Comparison of ENCODE assay signal across 22 cellular contexts in genomic region chr3:42347928-42348327, GRCh38.
DNase-seq lines count a peak whose midpoint lies in the region; ATAC-seq lines count a peak whose summit lies in the region.
"Had no signal": no experiment of that assay in that cellular context is flagged by ENCODE, and none has a peak within 500 bp of the region (broad histone marks: within the 10 kb centered on the region; RNA-seq: fewer than 3 reads in every experiment).

No MANE protein-coding gene starts in this region.

- H3K27me3 Mint-ChIP-seq in activated naive CD8-positive, alpha-beta T cell treated with anti-CD3 and anti-CD28 coated beads, Interleukin-2, amount 50 U/mL, for 24 hours, result no peaks in the 10 kb centered on the region

- no peaks in the 10 kb centered on the region for H3K36me3 Mint-ChIP-seq in activated naive CD8-positive, alpha-beta T cell treated with anti-CD3 and anti-CD28 coated beads, Interleukin-2, amount 50 U/mL, for 24 hours (ENCODE audit: low read depth)
- H3K36me3 Mint-ChIP-seq: CD8-positive, alpha-beta T cell had no signal

- in situ Hi-C loops in G401 (cut with HindIII; ENCODE audit: low sequenced_read_pairs), result no loop called here

- H3K9me3 Mint-ChIP-seq in activated naive CD8-positive, alpha-beta T cell treated with anti-CD3 and anti-CD28 coated beads, Interleukin-2, amount 50 U/mL, for 24 hours, result no peaks in the 10 kb centered on the region
- H3K9me3 Mint-ChIP-seq: CD8-positive, alpha-beta T cell; HFFc6 had no signal

- H3K4me3 Mint-ChIP-seq in activated naive CD8-positive, alpha-beta T cell treated with anti-CD3 and anti-CD28 coated beads, Interleukin-2, amount 50 U/mL, for 24 hours, result no peak overlapping the region
- H3K4me3 Mint-ChIP-seq: CD8-positive, alpha-beta T cell; GM23338; HFFc6 had no signal

- DNase-seq in activated gamma-delta T cell treated with Interleukin-2 at 50 U/mL for 16 hours (peak; percentile 22), activated gamma-delta T cell (lab: John Stamatoyannopoulos, UW) (no peak), G401 (ENCODE audit: low spot score) (peak; percentile 10), EL (no peak)
- peak; percentile 12 for DNase-seq in activated naive CD8-positive, alpha-beta T cell treated with anti-CD3 and anti-CD28 coated beads, Interleukin-2, amount 50 U/mL, for 24 hours
- DNase-seq in stimulated activated naive CD8-positive, alpha-beta T cell treated with anti-CD3 and anti-CD28 coated beads, Interleukin-15, Interleukin-2, amounts not matched to agents 100 U/mL and 50 U/mL, for 24 hours, result peak; percentile 10
- no peak for DNase-seq in activated effector memory CD4-positive, alpha-beta T cell treated with Interleukin-2 at 50 U/mL for 16 hours
- DNase-seq: C1 segment of cervical spinal cord, Caco-2, GF-D8, HFFc6, KBM-7, MV-4-11, NCI-H1105, NCI-H1436 treated with DMSO at 0.1 percent for 48 hours, NCI-H187 treated with DMSO at 0.1 percent for 48 hours, NCI-H2107, NCI-H524, NCI-H774, SIG-M5 had no signal

- peak overlapping the region; percentile 13 for H3K27ac Mint-ChIP-seq in activated naive CD8-positive, alpha-beta T cell treated with anti-CD3 and anti-CD28 coated beads, Interleukin-2, amount 50 U/mL, for 24 hours
- H3K27ac Mint-ChIP-seq: CD8-positive, alpha-beta T cell; GM23338; HFFc6 had no signal

- peaks cover 37% of the 10 kb centered on the region for H3K4me1 Mint-ChIP-seq in activated naive CD8-positive, alpha-beta T cell treated with anti-CD3 and anti-CD28 coated beads, Interleukin-2, amount 50 U/mL, for 24 hours
- H3K4me1 Mint-ChIP-seq: GM23338 had no signal

- ATAC-seq in activated naive CD8-positive, alpha-beta T cell treated with anti-CD3 and anti-CD28 coated beads, Interleukin-2, amount 50 U/mL, for 24 hours, result peak; percentile 31
- ATAC-seq in stimulated activated naive CD8-positive, alpha-beta T cell treated with anti-CD3 and anti-CD28 coated beads, Interleukin-15, Interleukin-2, amounts not matched to agents 100 U/mL and 50 U/mL, for 24 hours, result no peak
- ATAC-seq: CD8-positive, alpha-beta T cell; GM23338 had no signal

Comparison
In these comparisons a context has a peak if more than half of its experiments do, and no peak if none do; other contexts are left out.
1. DNase-seq: peak in activated gamma-delta T cell treated with Interleukin-2 at 50 U/mL for 16 hours (single experiment), G401 (single experiment), activated naive CD8-positive, alpha-beta T cell treated with anti-CD3 and anti-CD28 coated beads, Interleukin-2, amount 50 U/mL, for 24 hours (single experiment) and stimulated activated naive CD8-positive, alpha-beta T cell treated with anti-CD3 and anti-CD28 coated beads, Interleukin-15, Interleukin-2, amounts not matched to agents 100 U/mL and 50 U/mL, for 24 hours (single experiment); none in activated gamma-delta T cell (single experiment), EL (single experiment) and activated effector memory CD4-positive, alpha-beta T cell treated with Interleukin-2 at 50 U/mL for 16 hours (single experiment).